9 cellular contexts compared by ENCODE assay signal in the genomic region with DNA sequence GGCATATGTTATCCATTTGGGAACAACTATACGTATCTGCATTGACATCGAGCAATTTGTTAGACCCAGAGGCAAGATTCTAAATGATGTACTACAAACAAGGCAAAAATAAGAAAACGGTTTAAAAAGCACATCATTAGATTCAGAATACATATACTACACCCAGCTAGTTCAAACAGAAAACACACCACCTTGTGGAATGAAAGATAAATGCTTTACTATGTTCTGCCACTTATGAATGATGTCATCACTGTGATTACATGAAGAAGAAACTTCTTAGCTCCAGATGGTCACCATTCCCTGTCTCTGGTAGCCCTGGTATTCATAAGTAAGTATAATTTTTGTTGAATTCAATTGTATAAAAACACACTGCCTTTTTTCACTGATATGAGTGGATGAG. TPM values are rescaled to one million over a fixed set of nuclear protein-coding genes. Genes with fewer than 3 reads are reported as not detected.
DNase-seq lines count a peak whose midpoint lies in the region; ATAC-seq and TF ChIP-seq lines count a peak whose summit lies in the region.
"Had no signal": no experiment of that assay in that cellular context is flagged by ENCODE, and none has a peak within 500 bp of the region (broad histone marks: within the 10 kb centered on the region; RNA-seq: fewer than 3 reads in every experiment).

No MANE protein-coding gene starts in this region.

- TF ChIP-seq CTCF in brain microvascular endothelial cell (IDR thresholded peaks at IDR 0.05; ENCODE audit: low read depth, low read length, missing control alignments), result peak; percentile 28

- no peak overlapping the region for H3K27ac ChIP-seq in brain microvascular endothelial cell
- H3K27ac ChIP-seq: BLaER1 had no signal

- no peaks in the 10 kb centered on the region for H3K36me3 ChIP-seq in brain microvascular endothelial cell (replicated peaks)
- H3K36me3 ChIP-seq: BLaER1 had no signal

- DNase-seq in NCI-H1436 (lab: John Stamatoyannopoulos, UW) (peak; percentile 53), NCI-H1436 treated with DMSO at 0.1 percent for 48 hours (lab: John Stamatoyannopoulos, UW) (no peak), NCI-H1417 treated with DMSO at 0.1 percent for 48 hours (lab: John Stamatoyannopoulos, UW) (peak; percentile 11), brain microvascular endothelial cell (peak; percentile 20), renal cortical epithelial cell (ENCODE audit: low read depth) (peak; percentile 52)
- no peak for DNase-seq in activated effector memory CD4-positive, alpha-beta T cell treated with anti-CD3 and anti-CD28 coated beads, Interleukin-2, amount 50 U/mL, for 16 hours
- no peak for DNase-seq in effector CD4-positive, alpha-beta T cell

- in situ Hi-C loops in brain microvascular endothelial cell (cut with HindIII; ENCODE audit: low pct_ligation_motif_present, low sequenced_read_pairs), result no loop called here

- no peaks in the 10 kb centered on the region for H3K27me3 ChIP-seq in brain microvascular endothelial cell (replicated peaks)
- H3K27me3 ChIP-seq: BLaER1 had no signal

- H3K4me3 ChIP-seq in brain microvascular endothelial cell (ENCODE audit: low read depth, low read length), result no peak overlapping the region
- H3K4me3 ChIP-seq: BLaER1 had no signal

- no peak for ATAC-seq in GM19397 (IDR thresholded peaks at IDR 0.05; ENCODE audit: unreplicated experiment)

RNA-seq across cellular contexts. Expression of gene NACA2, which starts 7.8 kb away (rescaled TPM):
- not detected in 2 replicates for total RNA-seq in renal cortical epithelial cell

Comparison
In these comparisons a context has a peak if more than half of its experiments do, and no peak if none do; other contexts are left out.
1. DNase-seq: peak in NCI-H1436 (single experiment), NCI-H1417 treated with DMSO at 0.1 percent for 48 hours (single experiment), brain microvascular endothelial cell (single experiment) and renal cortical epithelial cell (single experiment); none in NCI-H1436 treated with DMSO at 0.1 percent for 48 hours (single experiment), activated effector memory CD4-positive, alpha-beta T cell treated with anti-CD3 and anti-CD28 coated beads, Interleukin-2, amount 50 U/mL, for 16 hours (single experiment) and effector CD4-positive, alpha-beta T cell (single experiment).